Comparison of ENCODE assay signal across 17 cellular contexts in the genomic region with DNA sequence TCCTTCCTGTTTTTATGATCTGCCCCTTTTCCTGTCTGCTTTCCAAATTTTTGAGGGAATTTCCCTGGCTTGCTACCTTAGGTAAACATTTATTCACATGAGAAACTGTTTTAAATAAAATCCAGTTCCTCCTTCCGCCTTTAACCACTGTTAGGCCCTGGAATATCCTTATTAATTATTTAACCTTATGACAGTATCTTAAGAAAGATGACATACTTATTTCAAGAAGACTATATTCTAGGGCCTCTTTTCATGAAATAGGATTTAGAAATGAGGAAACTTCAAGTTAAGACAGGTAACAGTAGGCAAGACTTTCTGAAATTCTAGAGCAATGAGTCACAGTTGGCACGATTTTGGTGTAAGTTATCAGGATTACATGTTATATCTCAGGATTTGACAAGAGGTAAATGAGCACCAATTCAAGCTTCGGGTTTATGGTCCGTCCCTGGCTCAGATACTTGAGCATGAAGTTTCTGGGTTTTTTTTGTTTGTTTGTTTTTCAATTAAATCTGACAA. TPM values are rescaled to one million over a fixed set of nuclear protein-coding genes. Genes with fewer than 3 reads are reported as not detected.
DNase-seq lines count a peak whose midpoint lies in the region; ATAC-seq, FAIRE-seq and TF ChIP-seq lines count a peak whose summit lies in the region.
"Had no signal": no experiment of that assay in that cellular context is flagged by ENCODE, and none has a peak within 500 bp of the region (broad histone marks: within the 10 kb centered on the region; RNA-seq: fewer than 3 reads in every experiment).

No MANE protein-coding gene starts in this region.

- intact Hi-C loops in body of pancreas (cut with DNase I): no loop called here
- intact Hi-C loops in left colon (cut with DNase I, micrococcal nuclease): no loop called here
- intact Hi-C loops in aorta (cut with DNase I): no loop called here
- intact Hi-C loops in gastrocnemius medialis (cut with DNase I; ENCODE audit: low total_unique reads): no loop called here

- FAIRE-seq in HTR-8/SVneo (lab: Jason Lieb, UNC): no peak

- 21 to 22% methylated on average over 4 of the region's 4 CpGs for WGBS in body of pancreas, 2 donors
- WGBS in aorta, 2 donors: 41 to 58% methylated on average over 4 of the region's 4 CpGs

- H3K9me3 ChIP-seq in body of pancreas (no peaks in the 10 kb centered on the region), aorta (ENCODE audit: control insufficient read depth, low read length) (no peaks in the 10 kb centered on the region), gastrocnemius medialis (no peaks in the 10 kb centered on the region)
- H3K9me3 ChIP-seq in effector memory CD4-positive, alpha-beta T cell (ENCODE audit: control insufficient read depth, low read length): no peaks in the 10 kb centered on the region
- H3K9me3 ChIP-seq: Caco-2, neutrophil had no signal

- in situ Hi-C loops in ACHN (cut with HindIII; ENCODE audit: low pct_ligation_motif_present, low pct_unique_long_range_greater_than_20kb, low sequenced_read_pairs) (no loop called here), gastrocnemius medialis (cut with MboI; ENCODE audit: low sequenced_read_pairs in 4 of 4) (no loop called here)

- H3K27me3 ChIP-seq in body of pancreas: no peaks in the 10 kb centered on the region
- H3K27me3 ChIP-seq in aorta (ENCODE audit: control insufficient read depth in 1 of 2, insufficient read depth in 2 of 2, low read length in 1 of 2): no peaks in the 10 kb centered on the region
- no peaks in the 10 kb centered on the region for H3K27me3 ChIP-seq in gastrocnemius medialis
- no peaks in the 10 kb centered on the region for H3K27me3 ChIP-seq in effector memory CD4-positive, alpha-beta T cell (replicated peaks; ENCODE audit: control insufficient read depth, insufficient read depth, low read length, poor library complexity, severe bottlenecking)
- H3K27me3 ChIP-seq: neutrophil had no signal

- H3K27ac ChIP-seq in body of pancreas: peak overlapping the region in 3 of 4 donors; percentile 9 to 79 (median 70)
- no peak overlapping the region for H3K27ac ChIP-seq in aorta (ENCODE audit: low read depth in 1 of 2, low read length in 2 of 2)
- no peak overlapping the region for H3K27ac ChIP-seq in gastrocnemius medialis
- H3K27ac ChIP-seq in effector memory CD4-positive, alpha-beta T cell (ENCODE audit: insufficient read depth, low read length, poor library complexity, severe bottlenecking): no peak overlapping the region
- H3K27ac ChIP-seq: neutrophil had no signal

- H3K4me1 ChIP-seq in body of pancreas: peaks cover 30% of the 10 kb centered on the region
- no peaks in the 10 kb centered on the region for H3K4me1 ChIP-seq in aorta (ENCODE audit: control insufficient read depth in 1 of 2, insufficient read depth in 2 of 2, low read length in 2 of 2)
- peaks cover 0 to 6% of the 10 kb centered on the region in 2 donors for H3K4me1 ChIP-seq in gastrocnemius medialis
- no peaks in the 10 kb centered on the region for H3K4me1 ChIP-seq in effector memory CD4-positive, alpha-beta T cell (ENCODE audit: control insufficient read depth, insufficient read depth, low read length, poor library complexity, severe bottlenecking)
- H3K4me1 ChIP-seq: Caco-2 had no signal

- H3K4me3 ChIP-seq in body of pancreas: no peak overlapping the region
- no peak overlapping the region for H3K4me3 ChIP-seq in aorta (ENCODE audit: low read length in 2 of 2)
- no peak overlapping the region for H3K4me3 ChIP-seq in gastrocnemius medialis
- no peak overlapping the region for H3K4me3 ChIP-seq in effector memory CD4-positive, alpha-beta T cell (ENCODE audit: insufficient read depth, low read depth, low read length, poor library complexity, severe bottlenecking)

- TF ChIP-seq POLR2A in body of pancreas (IDR thresholded peaks at IDR 0.05) (no peak), gastrocnemius medialis (IDR thresholded peaks at IDR 0.05) (no peak)

- TF ChIP-seq CTCF in body of pancreas (IDR thresholded peaks at IDR 0.05): no peak
- TF ChIP-seq CTCF in gastrocnemius medialis (IDR thresholded peaks at IDR 0.05 in 4 of 5, conservative IDR thresholded peaks at IDR 0.05 in 1 of 5): no peak

- H3K36me3 ChIP-seq in body of pancreas (replicated peaks in 1 of 2; ENCODE audit: insufficient read depth in 1 of 2, low read depth in 2 of 2) (no peaks in the 10 kb centered on the region), aorta (ENCODE audit: control insufficient read depth in 1 of 2, insufficient read depth in 2 of 2, low read length in 1 of 2) (no peaks in the 10 kb centered on the region), gastrocnemius medialis (no peaks in the 10 kb centered on the region)
- H3K36me3 ChIP-seq in effector memory CD4-positive, alpha-beta T cell (ENCODE audit: control insufficient read depth, insufficient read depth, low read length): no peaks in the 10 kb centered on the region
- H3K36me3 ChIP-seq: neutrophil had no signal

- ATAC-seq in body of pancreas (peak; percentile 84), left colon (peak; percentile 55), aorta (ENCODE audit: low FRiP score) (no peak), gastrocnemius medialis (no peak)
- ATAC-seq: activated CD8-positive, alpha-beta T cell treated with anti-CD3 and anti-CD28 coated beads, Interleukin-2, amount 10 ng/mL, durations not matched to agents 7 days and 5 days; activated T-cell treated with anti-CD3 and anti-CD28 coated beads, Interleukin-2, amount 50 U/mL, for 72 hours; Panc1; sciatic nerve had no signal

- DNase-seq in ACHN (peak; percentile 13), HTR-8/SVneo (ENCODE audit: insufficient read length, low spot score) (peak; percentile 14), body of pancreas (peak; percentile 7 to 53 (median 15)), left colon (no peak), aorta (no peak), T-helper 1 cell (no peak), gastrocnemius medialis (no peak)
- DNase-seq in effector memory CD4-positive, alpha-beta T cell: no peak
- DNase-seq: activated CD8-positive, alpha-beta T cell treated with anti-CD3 and anti-CD28 coated beads, Interleukin-2, amount 10 ng/mL, durations not matched to agents 7 days and 5 days; activated T-cell treated with anti-CD3 and anti-CD28 coated beads, Interleukin-2, amount 50 U/mL, for 72 hours; Caco-2; immature natural killer cell; NCI-H1694 treated with DMSO at 0.1 percent for 48 hours; NCI-H526 had no signal

RNA-seq across cellular contexts. Expression of a gene that starts 2.0 kb away (rescaled TPM):
- total RNA-seq in body of pancreas (not detected), left colon (under 1 TPM in 1 of 2 donors, not detected in 1; 0.28 TPM), aorta (under 1 TPM; 0.29 to 0.36 TPM), gastrocnemius medialis (not detected)
- not detected for polyA plus RNA-seq in aorta
- total RNA-seq: activated CD8-positive, alpha-beta T cell treated with anti-CD3 and anti-CD28 coated beads, Interleukin-2, amount 10 ng/mL, durations not matched to agents 7 days and 5 days; activated T-cell treated with anti-CD3 and anti-CD28 coated beads, Interleukin-2, amount 50 U/mL, for 72 hours; Caco-2 had no signal
- polyA plus RNA-seq: immature natural killer cell had no signal

Comparison
In these comparisons a context has a peak if more than half of its experiments do, and no peak if none do; other contexts are left out.
1. DNase-seq: peak in ACHN (single experiment), HTR-8/SVneo (single experiment) and body of pancreas (4 of 4); none in left colon (0 of 2), aorta (0 of 2), T-helper 1 cell (0 of 5), gastrocnemius medialis (0 of 2) and effector memory CD4-positive, alpha-beta T cell (0 of 3).
2. ATAC-seq: peak in body of pancreas (single experiment) and left colon (single experiment); none in aorta (single experiment) and gastrocnemius medialis (0 of 2).
3. H3K27ac ChIP-seq: peak in body of pancreas (3 of 4); none in aorta (0 of 2), gastrocnemius medialis (0 of 4) and effector memory CD4-positive, alpha-beta T cell (single experiment).